ENCODE assay signal across 8 cellular contexts in genomic region chr1:44237721-44238457, GRCh38. TPM values are rescaled to one million over a fixed set of nuclear protein-coding genes. Genes with fewer than 3 reads are reported as not detected.
DNase-seq lines count a peak whose midpoint lies in the region; ATAC-seq and TF ChIP-seq lines count a peak whose summit lies in the region.

No MANE protein-coding gene starts in this region.

- peak; percentile 31 to 45 for DNase-seq in activated CD4-positive, alpha-beta T cell treated with anti-CD3 and anti-CD28 coated beads, Interleukin-2, amount 50 U/mL, for 48 hours
- DNase-seq in fibroblast of mammary gland (ENCODE audit: low read depth) (peak; percentile 64), progenitor cell of endocrine pancreas (ENCODE audit: low spot score, unreplicated experiment) (peak; percentile 48), mucosa of gallbladder (ENCODE audit: low spot score) (no peak), SHP77 treated with DMSO at 0.1 percent for 48 hours (lab: John Stamatoyannopoulos, UW) (no peak)

- peaks cover 0 to 25% (median 7%) of the 10 kb centered on the region in 11 experiments; a peak in 10 of 22 replicates for H3K36me3 ChIP-seq in BLaER1 treated with 17β-estradiol and CSF1 and Interleukin-3, amounts not matched to agents 10 nM and 100 nM

- H4K20me1 ChIP-seq in BLaER1 treated with 17β-estradiol and CSF1 and Interleukin-3, amounts not matched to agents 10 nM and 100 nM: peaks cover 0 to 11% (median 0%) of the 10 kb centered on the region in 11 experiments; a peak in 4 of 22 replicates

- H3K4me3 ChIP-seq in BLaER1 treated with 17β-estradiol and CSF1 and Interleukin-3, amounts not matched to agents 10 nM and 100 nM: no peak overlapping the region
- no peak overlapping the region for H3K4me3 ChIP-seq in fibroblast of mammary gland (ENCODE audit: control insufficient read depth, low read depth, low read length)

- no peaks in the 10 kb centered on the region for H3K9me3 ChIP-seq in BLaER1 treated with 17β-estradiol and CSF1 and Interleukin-3, amounts not matched to agents 10 nM and 100 nM (replicated peaks in 1 of 11)

- H3K4me2 ChIP-seq in BLaER1 treated with 17β-estradiol and CSF1 and Interleukin-3, amounts not matched to agents 10 nM and 100 nM: peak overlapping the region; percentile 11 to 64 (median 38); a peak in 16 of 22 replicates

- H3K27me3 ChIP-seq in BLaER1 treated with 17β-estradiol and CSF1 and Interleukin-3, amounts not matched to agents 10 nM and 100 nM: no peaks in the 10 kb centered on the region

- no peak overlapping the region for H3K27ac ChIP-seq in BLaER1 treated with 17β-estradiol and CSF1 and Interleukin-3, amounts not matched to agents 10 nM and 100 nM

- peak overlapping the region; percentile 77 for H3K27ac Mint-ChIP-seq in progenitor cell of endocrine pancreas

- H3K4me3 Mint-ChIP-seq in progenitor cell of endocrine pancreas (ENCODE audit: low read depth): no peak overlapping the region

- H3K9me3 Mint-ChIP-seq in progenitor cell of endocrine pancreas (ENCODE audit: low read depth): no peaks in the 10 kb centered on the region

- peak; percentile 57 for ATAC-seq in HG03342 (IDR thresholded peaks at IDR 0.05; ENCODE audit: unreplicated experiment)
- ATAC-seq in GM18498 (IDR thresholded peaks at IDR 0.05; ENCODE audit: unreplicated experiment): no peak

- no peaks in the 10 kb centered on the region for H3K27me3 Mint-ChIP-seq in progenitor cell of endocrine pancreas

- peaks cover 42% of the 10 kb centered on the region for H3K4me1 Mint-ChIP-seq in progenitor cell of endocrine pancreas (ENCODE audit: low read depth)

- peak; percentile 55 for TF ChIP-seq CTCF in fibroblast of mammary gland (conservative IDR thresholded peaks at IDR 0.05; ENCODE audit: control insufficient read depth, insufficient read depth, low read depth, low read length)
- TF ChIP-seq CTCF in progenitor cell of endocrine pancreas (IDR thresholded peaks at IDR 0.05; ENCODE audit: unreplicated experiment): peak; percentile 73

- H3K4me1 ChIP-seq in BLaER1 treated with 17β-estradiol and CSF1 and Interleukin-3, amounts not matched to agents 10 nM and 100 nM: peaks cover 30 to 50% (median 39%) of the 10 kb centered on the region in 10 experiments

- peaks cover 10% of the 10 kb centered on the region for H3K36me3 Mint-ChIP-seq in progenitor cell of endocrine pancreas (ENCODE audit: insufficient read depth)

- H3K9ac ChIP-seq in BLaER1 treated with 17β-estradiol and CSF1 and Interleukin-3, amounts not matched to agents 10 nM and 100 nM: no peak overlapping the region

RNA-seq across cellular contexts. Expression of gene DMAP1, which starts 24.6 kb away (rescaled TPM):
- total RNA-seq in progenitor cell of endocrine pancreas (78.3 and 82.0 TPM in 2 replicates), mucosa of gallbladder (45.8 TPM)

Comparison
In these comparisons a context has a peak if more than half of its experiments do, and no peak if none do; other contexts are left out.
1. DNase-seq: peak in activated CD4-positive, alpha-beta T cell treated with anti-CD3 and anti-CD28 coated beads, Interleukin-2, amount 50 U/mL, for 48 hours (2 of 2), fibroblast of mammary gland (single experiment) and progenitor cell of endocrine pancreas (single experiment); none in mucosa of gallbladder (single experiment) and SHP77 treated with DMSO at 0.1 percent for 48 hours (single experiment).